In the genomic region with DNA sequence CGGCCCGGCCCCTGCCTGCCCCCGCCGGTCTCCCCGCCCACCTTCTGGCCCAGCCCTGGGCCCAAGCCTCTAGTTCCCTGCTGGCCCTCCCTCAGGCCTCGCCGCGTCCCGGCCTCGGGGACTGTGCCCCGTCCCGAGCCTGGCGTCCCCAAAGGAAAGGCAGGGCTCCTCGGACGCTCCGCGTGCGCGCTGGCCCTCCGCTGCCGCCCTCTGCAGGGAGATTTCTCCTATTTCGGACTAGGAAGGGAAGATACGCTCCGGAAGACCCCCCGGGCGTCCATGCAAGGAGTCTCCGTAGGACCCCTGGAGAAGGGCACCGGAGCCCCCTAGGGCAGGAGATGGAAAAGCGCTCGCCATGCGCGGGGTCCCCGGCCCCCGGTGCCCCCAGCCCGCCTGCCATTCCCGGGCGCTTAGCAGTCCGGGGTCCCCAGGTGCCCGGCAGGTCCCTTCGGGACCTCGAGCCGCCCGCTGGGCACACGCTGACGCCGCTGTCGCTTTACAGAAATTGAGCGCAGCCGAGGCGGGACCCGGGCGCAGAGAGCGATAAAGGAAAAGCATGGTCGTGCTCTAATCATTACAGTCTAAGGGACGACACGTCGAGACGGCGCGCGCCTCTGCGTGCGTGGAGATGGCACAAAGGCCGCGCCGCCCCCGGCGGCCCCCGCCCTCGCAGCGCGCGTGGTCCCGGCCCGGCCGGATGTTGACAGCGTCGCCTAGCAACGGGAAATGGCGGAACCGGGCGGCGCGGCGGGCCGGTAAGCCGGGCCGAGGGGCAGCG, we compare ENCODE assay signal across 1 cellular context.
TF ChIP-seq lines count a peak whose summit lies in the region.

A gene with protein sequence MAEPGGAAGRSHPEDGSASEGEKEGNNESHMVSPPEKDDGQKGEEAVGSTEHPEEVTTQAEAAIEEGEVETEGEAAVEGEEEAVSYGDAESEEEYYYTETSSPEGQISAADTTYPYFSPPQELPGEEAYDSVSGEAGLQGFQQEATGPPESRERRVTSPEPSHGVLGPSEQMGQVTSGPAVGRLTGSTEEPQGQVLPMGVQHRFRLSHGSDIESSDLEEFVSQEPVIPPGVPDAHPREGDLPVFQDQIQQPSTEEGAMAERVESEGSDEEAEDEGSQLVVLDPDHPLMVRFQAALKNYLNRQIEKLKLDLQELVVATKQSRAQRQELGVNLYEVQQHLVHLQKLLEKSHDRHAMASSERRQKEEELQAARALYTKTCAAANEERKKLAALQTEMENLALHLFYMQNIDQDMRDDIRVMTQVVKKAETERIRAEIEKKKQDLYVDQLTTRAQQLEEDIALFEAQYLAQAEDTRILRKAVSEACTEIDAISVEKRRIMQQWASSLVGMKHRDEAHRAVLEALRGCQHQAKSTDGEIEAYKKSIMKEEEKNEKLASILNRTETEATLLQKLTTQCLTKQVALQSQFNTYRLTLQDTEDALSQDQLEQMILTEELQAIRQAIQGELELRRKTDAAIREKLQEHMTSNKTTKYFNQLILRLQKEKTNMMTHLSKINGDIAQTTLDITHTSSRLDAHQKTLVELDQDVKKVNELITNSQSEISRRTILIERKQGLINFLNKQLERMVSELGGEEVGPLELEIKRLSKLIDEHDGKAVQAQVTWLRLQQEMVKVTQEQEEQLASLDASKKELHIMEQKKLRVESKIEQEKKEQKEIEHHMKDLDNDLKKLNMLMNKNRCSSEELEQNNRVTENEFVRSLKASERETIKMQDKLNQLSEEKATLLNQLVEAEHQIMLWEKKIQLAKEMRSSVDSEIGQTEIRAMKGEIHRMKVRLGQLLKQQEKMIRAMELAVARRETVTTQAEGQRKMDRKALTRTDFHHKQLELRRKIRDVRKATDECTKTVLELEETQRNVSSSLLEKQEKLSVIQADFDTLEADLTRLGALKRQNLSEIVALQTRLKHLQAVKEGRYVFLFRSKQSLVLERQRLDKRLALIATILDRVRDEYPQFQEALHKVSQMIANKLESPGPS (plus strand): TSS at position 706 of the 778 bp plus-strand sequence. CDS start 21 bp downstream, at position 727.

TF ChIP-seq in HepG2, 621 proteins besides CTCF, POLR2A, EP300 and RAD21 (continued from another document and continues in another):
- TF ChIP-seq, protein P1, sequence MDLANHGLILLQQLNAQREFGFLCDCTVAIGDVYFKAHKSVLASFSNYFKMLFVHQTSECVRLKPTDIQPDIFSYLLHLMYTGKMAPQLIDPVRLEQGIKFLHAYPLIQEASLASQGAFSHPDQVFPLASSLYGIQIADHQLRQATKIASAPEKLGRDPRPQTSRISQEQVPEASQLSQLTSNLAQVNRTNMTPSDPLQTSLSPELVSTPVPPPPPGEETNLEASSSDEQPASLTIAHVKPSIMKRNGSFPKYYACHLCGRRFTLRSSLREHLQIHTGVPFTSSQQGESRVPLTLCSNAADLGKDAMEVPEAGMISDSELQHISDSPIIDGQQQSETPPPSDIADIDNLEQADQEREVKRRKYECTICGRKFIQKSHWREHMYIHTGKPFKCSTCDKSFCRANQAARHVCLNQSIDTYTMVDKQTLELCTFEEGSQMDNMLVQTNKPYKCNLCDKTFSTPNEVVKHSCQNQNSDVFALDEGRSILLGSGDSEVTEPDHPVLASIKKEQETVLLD (CRISPR knock-in tag; IDR thresholded peaks at IDR 0.05; ENCODE audit: low read depth) = peak; percentile 77; the same call in 1 of the 2 replicates
- TF ChIP-seq ZNF780A (CRISPR knock-in tag; IDR thresholded peaks at IDR 0.05) (0 out of 2 replicates have a peak, but pooled peaks have one; percentile 36), ZNF598 (CRISPR knock-in tag; IDR thresholded peaks at IDR 0.05; ENCODE audit: borderline replicate concordance) (0 out of 2 replicates have a peak, but pooled peaks have one; percentile 50), SOX13 (IDR thresholded peaks at IDR 0.05) (peak; percentile 12; the same call in 1 of the 2 replicates), SOX13 (CRISPR knock-in tag; conservative IDR thresholded peaks at IDR 0.05 in 1 of 2, IDR thresholded peaks at IDR 0.05 in 1 of 2) (no peak), TOPORS (CRISPR knock-in tag; IDR thresholded peaks at IDR 0.05) (peak; percentile 11; the same call in 1 of the 2 replicates), SAP130 (CRISPR knock-in tag; IDR thresholded peaks at IDR 0.05; ENCODE audit: low read depth) (peak; percentile 99), ZNF451 (CRISPR knock-in tag; IDR thresholded peaks at IDR 0.05) (no peak), MYNN (CRISPR knock-in tag; IDR thresholded peaks at IDR 0.05; ENCODE audit: low read depth) (no peak), ZNF891 (CRISPR knock-in tag; IDR thresholded peaks at IDR 0.05) (peak; percentile 87; the same call in 1 of the 2 replicates), YEATS4 (CRISPR knock-in tag; IDR thresholded peaks at IDR 0.05; ENCODE audit: borderline replicate concordance) (peak; percentile 94)
- TF ChIP-seq, protein P2, sequence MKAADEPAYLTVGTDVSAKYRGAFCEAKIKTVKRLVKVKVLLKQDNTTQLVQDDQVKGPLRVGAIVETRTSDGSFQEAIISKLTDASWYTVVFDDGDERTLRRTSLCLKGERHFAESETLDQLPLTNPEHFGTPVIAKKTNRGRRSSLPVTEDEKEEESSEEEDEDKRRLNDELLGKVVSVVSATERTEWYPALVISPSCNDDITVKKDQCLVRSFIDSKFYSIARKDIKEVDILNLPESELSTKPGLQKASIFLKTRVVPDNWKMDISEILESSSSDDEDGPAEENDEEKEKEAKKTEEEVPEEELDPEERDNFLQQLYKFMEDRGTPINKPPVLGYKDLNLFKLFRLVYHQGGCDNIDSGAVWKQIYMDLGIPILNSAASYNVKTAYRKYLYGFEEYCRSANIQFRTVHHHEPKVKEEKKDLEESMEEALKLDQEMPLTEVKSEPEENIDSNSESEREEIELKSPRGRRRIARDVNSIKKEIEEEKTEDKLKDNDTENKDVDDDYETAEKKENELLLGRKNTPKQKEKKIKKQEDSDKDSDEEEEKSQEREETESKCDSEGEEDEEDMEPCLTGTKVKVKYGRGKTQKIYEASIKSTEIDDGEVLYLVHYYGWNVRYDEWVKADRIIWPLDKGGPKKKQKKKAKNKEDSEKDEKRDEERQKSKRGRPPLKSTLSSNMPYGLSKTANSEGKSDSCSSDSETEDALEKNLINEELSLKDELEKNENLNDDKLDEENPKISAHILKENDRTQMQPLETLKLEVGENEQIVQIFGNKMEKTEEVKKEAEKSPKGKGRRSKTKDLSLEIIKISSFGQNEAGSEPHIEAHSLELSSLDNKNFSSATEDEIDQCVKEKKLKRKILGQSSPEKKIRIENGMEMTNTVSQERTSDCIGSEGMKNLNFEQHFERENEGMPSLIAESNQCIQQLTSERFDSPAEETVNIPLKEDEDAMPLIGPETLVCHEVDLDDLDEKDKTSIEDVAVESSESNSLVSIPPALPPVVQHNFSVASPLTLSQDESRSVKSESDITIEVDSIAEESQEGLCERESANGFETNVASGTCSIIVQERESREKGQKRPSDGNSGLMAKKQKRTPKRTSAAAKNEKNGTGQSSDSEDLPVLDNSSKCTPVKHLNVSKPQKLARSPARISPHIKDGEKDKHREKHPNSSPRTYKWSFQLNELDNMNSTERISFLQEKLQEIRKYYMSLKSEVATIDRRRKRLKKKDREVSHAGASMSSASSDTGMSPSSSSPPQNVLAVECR (CRISPR knock-in tag; IDR thresholded peaks at IDR 0.05; ENCODE audit: borderline replicate concordance) = peak; percentile 100
- TF ChIP-seq, protein P3, sequence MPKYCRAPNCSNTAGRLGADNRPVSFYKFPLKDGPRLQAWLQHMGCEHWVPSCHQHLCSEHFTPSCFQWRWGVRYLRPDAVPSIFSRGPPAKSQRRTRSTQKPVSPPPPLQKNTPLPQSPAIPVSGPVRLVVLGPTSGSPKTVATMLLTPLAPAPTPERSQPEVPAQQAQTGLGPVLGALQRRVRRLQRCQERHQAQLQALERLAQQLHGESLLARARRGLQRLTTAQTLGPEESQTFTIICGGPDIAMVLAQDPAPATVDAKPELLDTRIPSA (CRISPR knock-in tag; IDR thresholded peaks at IDR 0.05; ENCODE audit: borderline replicate concordance) = 0 out of 2 replicates have a peak, but pooled peaks have one; percentile 85
- TF ChIP-seq, protein P4, sequence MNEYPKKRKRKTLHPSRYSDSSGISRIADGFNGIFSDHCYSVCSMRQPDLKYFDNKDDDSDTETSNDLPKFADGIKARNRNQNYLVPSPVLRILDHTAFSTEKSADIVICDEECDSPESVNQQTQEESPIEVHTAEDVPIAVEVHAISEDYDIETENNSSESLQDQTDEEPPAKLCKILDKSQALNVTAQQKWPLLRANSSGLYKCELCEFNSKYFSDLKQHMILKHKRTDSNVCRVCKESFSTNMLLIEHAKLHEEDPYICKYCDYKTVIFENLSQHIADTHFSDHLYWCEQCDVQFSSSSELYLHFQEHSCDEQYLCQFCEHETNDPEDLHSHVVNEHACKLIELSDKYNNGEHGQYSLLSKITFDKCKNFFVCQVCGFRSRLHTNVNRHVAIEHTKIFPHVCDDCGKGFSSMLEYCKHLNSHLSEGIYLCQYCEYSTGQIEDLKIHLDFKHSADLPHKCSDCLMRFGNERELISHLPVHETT (CRISPR knock-in tag; conservative IDR thresholded peaks at IDR 0.05) = peak; percentile 62; the same call in 1 of the 2 replicates
- TF ChIP-seq, protein P5, sequence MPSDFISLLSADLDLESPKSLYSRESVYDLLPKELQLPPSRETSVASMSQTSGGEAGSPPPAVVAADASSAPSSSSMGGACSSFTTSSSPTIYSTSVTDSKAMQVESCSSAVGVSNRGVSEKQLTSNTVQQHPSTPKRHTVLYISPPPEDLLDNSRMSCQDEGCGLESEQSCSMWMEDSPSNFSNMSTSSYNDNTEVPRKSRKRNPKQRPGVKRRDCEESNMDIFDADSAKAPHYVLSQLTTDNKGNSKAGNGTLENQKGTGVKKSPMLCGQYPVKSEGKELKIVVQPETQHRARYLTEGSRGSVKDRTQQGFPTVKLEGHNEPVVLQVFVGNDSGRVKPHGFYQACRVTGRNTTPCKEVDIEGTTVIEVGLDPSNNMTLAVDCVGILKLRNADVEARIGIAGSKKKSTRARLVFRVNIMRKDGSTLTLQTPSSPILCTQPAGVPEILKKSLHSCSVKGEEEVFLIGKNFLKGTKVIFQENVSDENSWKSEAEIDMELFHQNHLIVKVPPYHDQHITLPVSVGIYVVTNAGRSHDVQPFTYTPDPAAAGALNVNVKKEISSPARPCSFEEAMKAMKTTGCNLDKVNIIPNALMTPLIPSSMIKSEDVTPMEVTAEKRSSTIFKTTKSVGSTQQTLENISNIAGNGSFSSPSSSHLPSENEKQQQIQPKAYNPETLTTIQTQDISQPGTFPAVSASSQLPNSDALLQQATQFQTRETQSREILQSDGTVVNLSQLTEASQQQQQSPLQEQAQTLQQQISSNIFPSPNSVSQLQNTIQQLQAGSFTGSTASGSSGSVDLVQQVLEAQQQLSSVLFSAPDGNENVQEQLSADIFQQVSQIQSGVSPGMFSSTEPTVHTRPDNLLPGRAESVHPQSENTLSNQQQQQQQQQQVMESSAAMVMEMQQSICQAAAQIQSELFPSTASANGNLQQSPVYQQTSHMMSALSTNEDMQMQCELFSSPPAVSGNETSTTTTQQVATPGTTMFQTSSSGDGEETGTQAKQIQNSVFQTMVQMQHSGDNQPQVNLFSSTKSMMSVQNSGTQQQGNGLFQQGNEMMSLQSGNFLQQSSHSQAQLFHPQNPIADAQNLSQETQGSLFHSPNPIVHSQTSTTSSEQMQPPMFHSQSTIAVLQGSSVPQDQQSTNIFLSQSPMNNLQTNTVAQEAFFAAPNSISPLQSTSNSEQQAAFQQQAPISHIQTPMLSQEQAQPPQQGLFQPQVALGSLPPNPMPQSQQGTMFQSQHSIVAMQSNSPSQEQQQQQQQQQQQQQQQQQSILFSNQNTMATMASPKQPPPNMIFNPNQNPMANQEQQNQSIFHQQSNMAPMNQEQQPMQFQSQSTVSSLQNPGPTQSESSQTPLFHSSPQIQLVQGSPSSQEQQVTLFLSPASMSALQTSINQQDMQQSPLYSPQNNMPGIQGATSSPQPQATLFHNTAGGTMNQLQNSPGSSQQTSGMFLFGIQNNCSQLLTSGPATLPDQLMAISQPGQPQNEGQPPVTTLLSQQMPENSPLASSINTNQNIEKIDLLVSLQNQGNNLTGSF (CRISPR knock-in tag; IDR thresholded peaks at IDR 0.05) = peak; percentile 44; the same call in 1 of the 2 replicates
